ENCODE assay signal across 1 cellular context in the genomic region with DNA sequence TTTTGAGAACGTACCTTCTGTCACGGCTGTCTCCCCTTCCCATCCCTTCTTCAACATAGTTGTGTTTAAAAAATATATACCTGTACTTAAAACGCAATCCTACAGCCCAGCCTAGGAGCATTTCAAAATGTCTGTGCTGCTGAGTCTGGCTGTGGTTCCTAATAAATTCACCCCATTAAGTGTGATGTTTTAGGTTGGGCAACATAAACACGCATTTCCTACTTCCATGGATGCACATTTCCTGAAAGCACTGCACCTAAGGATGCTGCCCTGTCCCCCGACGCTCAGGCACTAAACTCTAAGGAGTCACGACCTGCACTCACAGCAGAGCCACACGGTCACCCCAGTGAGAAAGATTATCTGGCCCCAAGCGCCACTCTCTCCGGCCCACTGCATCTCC.
A peak's percentile ranks its signal among the peaks of the same experiment; 100 is the strongest.
TF ChIP-seq lines count a peak whose summit lies in the region.

No MANE protein-coding gene starts in this region.

TF ChIP-seq in GM12878, 131 proteins besides CTCF, POLR2A, EP300 and RAD21 (continued from another document):
- TF ChIP-seq, protein P1, sequence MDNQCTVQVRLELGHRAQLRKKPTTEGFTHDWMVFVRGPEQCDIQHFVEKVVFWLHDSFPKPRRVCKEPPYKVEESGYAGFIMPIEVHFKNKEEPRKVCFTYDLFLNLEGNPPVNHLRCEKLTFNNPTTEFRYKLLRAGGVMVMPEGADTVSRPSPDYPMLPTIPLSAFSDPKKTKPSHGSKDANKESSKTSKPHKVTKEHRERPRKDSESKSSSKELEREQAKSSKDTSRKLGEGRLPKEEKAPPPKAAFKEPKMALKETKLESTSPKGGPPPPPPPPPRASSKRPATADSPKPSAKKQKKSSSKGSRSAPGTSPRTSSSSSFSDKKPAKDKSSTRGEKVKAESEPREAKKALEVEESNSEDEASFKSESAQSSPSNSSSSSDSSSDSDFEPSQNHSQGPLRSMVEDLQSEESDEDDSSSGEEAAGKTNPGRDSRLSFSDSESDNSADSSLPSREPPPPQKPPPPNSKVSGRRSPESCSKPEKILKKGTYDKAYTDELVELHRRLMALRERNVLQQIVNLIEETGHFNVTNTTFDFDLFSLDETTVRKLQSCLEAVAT (IDR thresholded peaks at IDR 0.05) = peak; percentile 62
- TF ChIP-seq LARP7 (IDR thresholded peaks at IDR 0.05) = no peak
